ENCODE assay signal across 8 cellular contexts in genomic region chr12:121494093-121494787, GRCh38.
DNase-seq lines count a peak whose midpoint lies in the region; ATAC-seq and TF ChIP-seq lines count a peak whose summit lies in the region.

No MANE protein-coding gene starts in this region.

- 78 to 83% (median 82%) methylated on average over 16 to 19 of the region's 19 CpGs for WGBS in heart left ventricle, 4 donors

- H3K9me3 ChIP-seq in heart left ventricle, result no peaks in the 10 kb centered on the region

- H3K27ac ChIP-seq in RWPE1, result no peak overlapping the region
- no peak overlapping the region for H3K27ac ChIP-seq in heart left ventricle

- TF ChIP-seq POLR2A in heart left ventricle (IDR thresholded peaks at IDR 0.05), result no peak

- H3K36me3 ChIP-seq in heart left ventricle, result peaks cover 0 to 17% (median 8%) of the 10 kb centered on the region in 9 donors

- POLR2A ChIA-PET in RWPE1 (lab: Yijun Ruan, JAX; ENCODE audit: low non-redundant PET), result no interaction called here

- CTCF ChIA-PET in RWPE1 (lab: Yijun Ruan, JAX), result interaction anchor here (0.6 to 1.4 kb wide), 11 partner anchors 12 to 446 kb away, joined by 3 to 6 read pairs (median 3); no protein-coding TSS in a partner anchor

- H3K4me1 ChIP-seq in heart left ventricle, result peaks cover 0 to 22% (median 0%) of the 10 kb centered on the region in 12 donors

- DNase-seq in NCI-H345 (lab: John Stamatoyannopoulos, UW) (peak; percentile 21), NCI-H345 treated with DMSO at 0.1 percent for 48 hours (lab: John Stamatoyannopoulos, UW; ENCODE audit: unreplicated experiment) (no peak), RWPE1 (ENCODE audit: low spot score) (peak; percentile 29), heart left ventricle (peak in 1 of 5 donors; percentile 27)
- DNase-seq in activated naive CD4-positive, alpha-beta T cell (lab: John Stamatoyannopoulos, UW), result peak; percentile 16 to 48 (median 35)
- DNase-seq in stimulated activated CD4-positive, alpha-beta T cell treated with anti-CD3 and anti-CD28 coated beads, Interleukin-12 subunit alpha, Interleukin-12 subunit beta, amount 100 ng/mL, for 4 hours, result peak; percentile 65

- ATAC-seq in heart left ventricle, result peak in 1 of 4 donors; percentile 28
- no peak for ATAC-seq in GM18511 (IDR thresholded peaks at IDR 0.05; ENCODE audit: unreplicated experiment)
- no peak for ATAC-seq in HG02884 (IDR thresholded peaks at IDR 0.05; ENCODE audit: unreplicated experiment)

- H3K27me3 ChIP-seq in heart left ventricle, result no peaks in the 10 kb centered on the region

- no peak overlapping the region for H3K4me3 ChIP-seq in heart left ventricle

- peak; percentile 85 for TF ChIP-seq CTCF in RWPE1 (conservative IDR thresholded peaks at IDR 0.05; ENCODE audit: low read depth)
- TF ChIP-seq CTCF in heart left ventricle (IDR thresholded peaks at IDR 0.05), result peak; percentile 57 to 82 (median 74)

- intact Hi-C loops in heart left ventricle (cut with DNase I), result loop anchor here in 1 of 10 donors (5.0 kb wide), 1 partner anchor 188 kb away; no protein-coding TSS in a partner anchor
